Comparison of ENCODE assay signal across 8 cellular contexts in the genomic region with DNA sequence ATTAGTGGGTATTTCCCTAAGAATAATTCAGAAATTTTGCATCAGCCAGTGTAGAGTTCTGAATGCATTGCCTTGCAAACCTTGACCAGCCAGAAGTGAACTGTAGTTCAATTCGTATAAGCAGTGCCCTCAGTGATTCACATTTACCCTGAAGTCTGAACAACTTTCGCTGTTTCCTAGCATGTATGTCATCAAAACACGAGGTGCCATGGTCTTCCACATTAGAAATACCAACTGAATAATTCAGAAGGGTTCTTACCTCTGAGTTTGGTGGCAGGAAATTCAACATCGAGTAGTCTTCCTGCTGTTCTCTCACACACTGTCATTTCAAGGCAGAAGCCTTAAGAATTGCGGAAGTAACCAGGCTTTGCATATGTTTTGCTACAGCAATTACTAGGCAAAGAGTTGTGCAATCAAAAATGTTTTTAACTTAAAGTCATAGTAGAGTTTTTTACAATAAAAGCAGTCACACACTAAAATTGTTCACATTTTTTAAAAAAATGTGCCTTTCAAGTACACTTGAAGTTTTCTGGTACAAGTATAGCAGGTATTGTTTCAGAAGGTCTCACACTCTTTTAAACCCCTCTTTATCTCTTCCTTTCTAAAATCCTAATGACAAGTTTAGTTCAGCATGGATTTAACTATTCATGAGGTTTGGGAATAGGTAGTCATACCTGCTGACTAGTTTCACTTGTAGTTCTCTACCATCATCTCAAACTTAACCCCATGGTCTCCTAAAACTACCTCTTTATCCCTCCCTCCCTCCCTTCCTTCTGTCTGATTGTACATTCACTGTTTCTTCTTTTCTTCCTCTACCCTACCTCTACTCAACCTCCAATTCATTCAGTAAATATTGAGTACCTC.
DNase-seq lines count a peak whose midpoint lies in the region; ATAC-seq and TF ChIP-seq lines count a peak whose summit lies in the region.

No MANE protein-coding gene starts in this region.

- H3K9me3 ChIP-seq in CD4-positive, CD25-positive, alpha-beta regulatory T cell (ENCODE audit: control insufficient read depth in 2 of 2, low read length in 2 of 2): no peaks in the 10 kb centered on the region
- H3K9me3 ChIP-seq in uterus: no peaks in the 10 kb centered on the region

- TF ChIP-seq CTCF in activated CD8-positive, alpha-beta T cell treated with anti-CD3 and anti-CD28 coated beads for 36 hours (IDR thresholded peaks at IDR 0.05): no peak
- TF ChIP-seq CTCF in natural killer cell (IDR thresholded peaks at IDR 0.05) (no peak), uterus (IDR thresholded peaks at IDR 0.05) (no peak)

- peaks cover 0 to 1% (median 0%) of the 10 kb centered on the region in 7 donors for H3K9me3 Mint-ChIP-seq in CD4-positive, CD25-positive, alpha-beta regulatory T cell
- H3K9me3 Mint-ChIP-seq in activated CD8-positive, alpha-beta T cell treated with anti-CD3 and anti-CD28 coated beads for 36 hours: no peaks in the 10 kb centered on the region
- no peaks in the 10 kb centered on the region for H3K9me3 Mint-ChIP-seq in natural killer cell

- DNase-seq in CD4-positive, CD25-positive, alpha-beta regulatory T cell: peak in 2 of 3 donors; percentile 55 to 84
- DNase-seq in activated CD8-positive, alpha-beta T cell treated with anti-CD3 and anti-CD28 coated beads for 36 hours: peak; percentile 39
- DNase-seq in natural killer cell: no peak
- no peak for DNase-seq in NCI-H774 (lab: John Stamatoyannopoulos, UW)
- no peak for DNase-seq in uterus
- DNase-seq in iPS-NIHi11 (ENCODE audit: low spot score): no peak

- H3K4me1 ChIP-seq in CD4-positive, CD25-positive, alpha-beta regulatory T cell (ENCODE audit: control insufficient read depth, insufficient read depth, low read length, poor library complexity, severe bottlenecking): peaks cover 17% of the 10 kb centered on the region
- H3K4me1 ChIP-seq in uterus: no peaks in the 10 kb centered on the region

- CTCF ChIA-PET in activated CD8-positive, alpha-beta T cell treated with anti-CD3 and anti-CD28 coated beads for 36 hours (lab: Charles Lee): no interaction called here

- peak overlapping the region; percentile 53 to 88 (median 81) for H3K4me3 Mint-ChIP-seq in CD4-positive, CD25-positive, alpha-beta regulatory T cell
- H3K4me3 Mint-ChIP-seq in activated CD8-positive, alpha-beta T cell treated with anti-CD3 and anti-CD28 coated beads for 36 hours: peak overlapping the region; percentile 62
- H3K4me3 Mint-ChIP-seq in natural killer cell: peak overlapping the region; percentile 70

- peak; percentile 46 for TF ChIP-seq POLR2A in GM19099 (IDR thresholded peaks at IDR 0.05; ENCODE audit: extremely low read depth, insufficient read length, low read depth)
- TF ChIP-seq POLR2A in uterus (IDR thresholded peaks at IDR 0.05): no peak

- H3K4me1 Mint-ChIP-seq in CD4-positive, CD25-positive, alpha-beta regulatory T cell: peaks cover 18 to 34% (median 28%) of the 10 kb centered on the region in 4 donors
- peaks cover 19% of the 10 kb centered on the region for H3K4me1 Mint-ChIP-seq in activated CD8-positive, alpha-beta T cell treated with anti-CD3 and anti-CD28 coated beads for 36 hours (ENCODE audit: low read depth)
- peaks cover 25 to 36% of the 10 kb centered on the region in 2 donors for H3K4me1 Mint-ChIP-seq in natural killer cell

- H3K4me3 ChIP-seq in CD4-positive, CD25-positive, alpha-beta regulatory T cell (ENCODE audit: low read depth, low read length): peak overlapping the region; percentile 83
- no peak overlapping the region for H3K4me3 ChIP-seq in uterus

- H3K27me3 ChIP-seq in CD4-positive, CD25-positive, alpha-beta regulatory T cell (ENCODE audit: control insufficient read depth, insufficient read depth, low read length): no peaks in the 10 kb centered on the region
- no peaks in the 10 kb centered on the region for H3K27me3 ChIP-seq in uterus

- peaks cover 35% of the 10 kb centered on the region for H3K36me3 ChIP-seq in CD4-positive, CD25-positive, alpha-beta regulatory T cell (ENCODE audit: control insufficient read depth, insufficient read depth, low read length)
- H3K36me3 ChIP-seq in uterus: no peaks in the 10 kb centered on the region

- H3K27ac ChIP-seq in CD4-positive, CD25-positive, alpha-beta regulatory T cell (ENCODE audit: insufficient read depth, low read length, poor library complexity, severe bottlenecking): peak overlapping the region; percentile 68
- H3K27ac ChIP-seq in uterus: no peak overlapping the region

- POLR2A ChIA-PET in activated CD8-positive, alpha-beta T cell treated with anti-CD3 and anti-CD28 coated beads for 36 hours (lab: Charles Lee): no interaction called here

- peak; percentile 92 to 93 for ATAC-seq in CD4-positive, CD25-positive, alpha-beta regulatory T cell (ENCODE audit: low read depth in 2 of 2)
- ATAC-seq in HG03135 (IDR thresholded peaks at IDR 0.05; ENCODE audit: unreplicated experiment) (peak; percentile 100), natural killer cell (peak; percentile 90 to 93 (median 92))
- peak; percentile 90 for ATAC-seq in activated CD8-positive, alpha-beta T cell treated with anti-CD3 and anti-CD28 coated beads for 36 hours

- peaks cover 12% of the 10 kb centered on the region for H3K36me3 Mint-ChIP-seq in CD4-positive, CD25-positive, alpha-beta regulatory T cell
- H3K36me3 Mint-ChIP-seq in activated CD8-positive, alpha-beta T cell treated with anti-CD3 and anti-CD28 coated beads for 36 hours (ENCODE audit: low read depth): peaks cover 18% of the 10 kb centered on the region
- peaks cover 12% of the 10 kb centered on the region for H3K36me3 Mint-ChIP-seq in natural killer cell

- intact Hi-C loops in activated CD8-positive, alpha-beta T cell treated with anti-CD3 and anti-CD28 coated beads for 36 hours (cut with micrococcal nuclease): no loop called here
- intact Hi-C loops in natural killer cell (cut with micrococcal nuclease): loop anchor here (10.0 kb wide), 1 partner anchor 118 kb away; a partner anchor contains a TSS
- intact Hi-C loops in uterus (cut with DNase I; ENCODE audit: low total_unique reads): no loop called here

- H3K27ac Mint-ChIP-seq in CD4-positive, CD25-positive, alpha-beta regulatory T cell: peak overlapping the region; percentile 89 to 95 (median 91)
- peak overlapping the region; percentile 94 for H3K27ac Mint-ChIP-seq in activated CD8-positive, alpha-beta T cell treated with anti-CD3 and anti-CD28 coated beads for 36 hours
- H3K27ac Mint-ChIP-seq in natural killer cell: peak overlapping the region; percentile 84

- no peaks in the 10 kb centered on the region for H3K27me3 Mint-ChIP-seq in CD4-positive, CD25-positive, alpha-beta regulatory T cell
- no peaks in the 10 kb centered on the region for H3K27me3 Mint-ChIP-seq in activated CD8-positive, alpha-beta T cell treated with anti-CD3 and anti-CD28 coated beads for 36 hours
- no peaks in the 10 kb centered on the region for H3K27me3 Mint-ChIP-seq in natural killer cell (ENCODE audit: low read depth in 2 of 2)

Comparison
In these comparisons a context has a peak if more than half of its experiments do, and no peak if none do; other contexts are left out.
1. DNase-seq: peak in CD4-positive, CD25-positive, alpha-beta regulatory T cell (2 of 3) and activated CD8-positive, alpha-beta T cell treated with anti-CD3 and anti-CD28 coated beads for 36 hours (single experiment); none in natural killer cell (single experiment), NCI-H774 (single experiment), uterus (0 of 2) and iPS-NIHi11 (single experiment).
2. Peak in every context shown above with its lines, with median percentiles within 50 percentile points of each other: ATAC-seq, H3K27ac Mint-ChIP-seq and H3K4me3 Mint-ChIP-seq.